Comparison of ENCODE assay signal across 12 cellular contexts in the genomic region with DNA sequence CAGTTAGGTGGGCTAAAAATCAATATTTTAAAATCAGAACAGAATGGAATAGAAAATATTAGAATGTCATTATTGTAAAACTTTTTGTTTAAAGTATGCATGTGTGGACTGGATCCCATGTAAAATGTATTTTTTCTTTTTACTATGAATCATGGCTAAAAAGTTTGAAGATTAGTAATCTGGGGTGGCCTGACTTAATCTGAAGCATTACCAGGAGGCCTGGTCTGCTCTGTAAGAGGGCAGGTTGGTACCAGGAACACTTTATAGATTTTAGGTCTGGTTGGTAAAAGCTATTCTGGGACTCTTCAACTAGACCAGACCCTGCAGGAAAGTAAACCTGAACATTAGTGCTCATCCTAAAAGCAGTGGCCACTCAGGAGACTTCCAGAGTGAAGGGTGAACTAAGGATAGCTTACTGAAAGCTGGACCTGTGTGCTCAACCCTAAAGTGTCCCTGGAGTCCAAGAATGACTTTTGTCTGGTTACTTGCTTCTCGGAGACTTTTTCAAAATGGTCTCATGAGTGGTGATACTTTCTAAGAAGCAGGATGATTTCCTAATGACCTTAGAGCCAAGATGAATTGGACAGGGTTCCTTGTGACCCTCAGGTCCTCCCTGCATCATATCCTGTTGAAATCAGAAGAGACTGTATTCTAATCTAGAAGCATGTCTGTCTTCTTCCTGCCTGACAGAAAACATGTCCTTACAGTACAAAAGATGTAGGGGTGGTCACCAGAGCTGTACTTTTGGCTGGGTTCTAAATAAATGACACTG. TPM values are rescaled to one million over a fixed set of nuclear protein-coding genes. Genes with fewer than 3 reads are reported as not detected.
DNase-seq lines count a peak whose midpoint lies in the region; ATAC-seq, FAIRE-seq and TF ChIP-seq lines count a peak whose summit lies in the region.
"Had no signal": no experiment of that assay in that cellular context is flagged by ENCODE, and none has a peak within 500 bp of the region (broad histone marks: within the 10 kb centered on the region; RNA-seq: fewer than 3 reads in every experiment).

No MANE protein-coding gene starts in this region.

- TF ChIP-seq EP300 in GM12878 (IDR thresholded peaks at IDR 0.05; ENCODE audit: borderline replicate concordance in 1 of 2, control insufficient read depth in 1 of 2, low read depth in 2 of 2, low read length in 2 of 2), result no peak
- no peak for TF ChIP-seq EP300 in sigmoid colon (IDR thresholded peaks at IDR 0.05)

- TF ChIP-seq POLR2A in GM12878 (IDR thresholded peaks at IDR 0.05; ENCODE audit: low read depth, low read length) (no peak), sigmoid colon (IDR thresholded peaks at IDR 0.05) (no peak)

- RAD21 ChIA-PET in GM12878 (lab: Charles Lee; ENCODE audit: unreplicated experiment), result interaction anchor here (1.7 kb wide), 2 partner anchors 24 to 136 kb away, joined by 3 to 4 read pairs; no protein-coding TSS in a partner anchor

- H3K9ac ChIP-seq in BLaER1 treated with 17β-estradiol and CSF1 and Interleukin-3, amounts not matched to agents 10 nM and 100 nM, result peak overlapping the region in 3 of 11 experiments; percentile 24 to 66 (median 26); a peak in 4 of 22 replicates
- no peak overlapping the region for H3K9ac ChIP-seq in GM12878 (ENCODE audit: control insufficient read depth, insufficient read depth, low read length)

- peaks cover 6 to 99% (median 38%) of the 10 kb centered on the region in 11 experiments; a peak in 20 of 22 replicates for H3K36me3 ChIP-seq in BLaER1 treated with 17β-estradiol and CSF1 and Interleukin-3, amounts not matched to agents 10 nM and 100 nM
- H3K36me3 ChIP-seq in GM12878 (ENCODE audit: control insufficient read depth in 2 of 2, insufficient read depth in 2 of 2, low read length in 1 of 2) (peaks cover 0 to 3% of the 10 kb centered on the region in 2 experiments; a peak in 1 of 4 replicates), heart right ventricle (peaks cover 0 to 4% (median 0%) of the 10 kb centered on the region in 9 donors), sigmoid colon (no peaks in the 10 kb centered on the region)
- H3K36me3 ChIP-seq: upper lobe of left lung had no signal

- in situ Hi-C loops in GM12878 (cut with MboI), result no loop called here

- TF ChIP-seq CTCF in GM12878 (IDR thresholded peaks at IDR 0.05 in 2 of 3, conservative IDR thresholded peaks at IDR 0.05 in 1 of 3; ENCODE audit: control insufficient read depth in 2 of 3, extremely low read depth in 1 of 3, insufficient read depth in 1 of 3, low read depth in 3 of 3, low read length in 3 of 3) (no peak), heart right ventricle (IDR thresholded peaks at IDR 0.05) (no peak), sigmoid colon (IDR thresholded peaks at IDR 0.05) (no peak)

- no peak for TF ChIP-seq RAD21 in GM12878 (IDR thresholded peaks at IDR 0.05; ENCODE audit: insufficient read depth, low read depth, low read length)

- POLR2A ChIA-PET in GM12878 (lab: Charles Lee), result interaction anchor here (0.6 to 1.5 kb wide), 2 partner anchors 14 to 54 kb away, joined by 3 read pairs; no protein-coding TSS in a partner anchor

- H3K9me3 ChIP-seq in BLaER1 treated with 17β-estradiol and CSF1 and Interleukin-3, amounts not matched to agents 10 nM and 100 nM (replicated peaks in 1 of 11), result no peaks in the 10 kb centered on the region
- H3K9me3 ChIP-seq in GM12878 (replicated peaks; ENCODE audit: control insufficient read depth, insufficient read depth, low read length) (no peaks in the 10 kb centered on the region), heart right ventricle (no peaks in the 10 kb centered on the region), sigmoid colon (no peaks in the 10 kb centered on the region)
- H3K9me3 ChIP-seq: upper lobe of left lung had no signal

- peaks cover 56 to 100% (median 69%) of the 10 kb centered on the region in 10 experiments for H3K4me1 ChIP-seq in BLaER1 treated with 17β-estradiol and CSF1 and Interleukin-3, amounts not matched to agents 10 nM and 100 nM
- H3K4me1 ChIP-seq in GM12878 (ENCODE audit: control insufficient read depth, insufficient read depth, low read length) (peaks cover 9% of the 10 kb centered on the region), heart right ventricle (peaks cover 12 to 80% (median 52%) of the 10 kb centered on the region in 9 donors), sigmoid colon (peaks cover 0 to 100% (median 63%) of the 10 kb centered on the region in 4 donors)

- intact Hi-C loops in GM12878 (cut with micrococcal nuclease; ENCODE audit: unreplicated experiment) (no loop called here), heart right ventricle (cut with DNase I) (loop anchor here in 1 of 10 donors (5.0 kb wide), 1 partner anchor 51 kb away; no protein-coding TSS in a partner anchor), sigmoid colon (cut with DNase I) (no loop called here)

- H3K27me3 ChIP-seq in BLaER1 treated with 17β-estradiol and CSF1 and Interleukin-3, amounts not matched to agents 10 nM and 100 nM, result no peaks in the 10 kb centered on the region
- no peaks in the 10 kb centered on the region for H3K27me3 ChIP-seq in GM12878 (replicated peaks in 1 of 2; ENCODE audit: control insufficient read depth in 2 of 2, insufficient read depth in 2 of 2, low read length in 1 of 2)
- H3K27me3 ChIP-seq in heart right ventricle, result no peaks in the 10 kb centered on the region
- H3K27me3 ChIP-seq in sigmoid colon, result no peaks in the 10 kb centered on the region
- H3K27me3 ChIP-seq: upper lobe of left lung had no signal

- no TSS peak for BruUV-seq in GM12878 (replicated peaks; lab: Mats Ljungman, UMichigan)

- H3K79me2 ChIP-seq in GM12878 (ENCODE audit: control insufficient read depth, insufficient read depth, low read length), result peaks cover 76% of the 10 kb centered on the region

- H3K27ac ChIP-seq in BLaER1 treated with 17β-estradiol and CSF1 and Interleukin-3, amounts not matched to agents 10 nM and 100 nM, result peak overlapping the region; percentile 0 to 33 (median 7); a peak in 9 of 22 replicates
- H3K27ac ChIP-seq in GM12878 (ENCODE audit: control insufficient read depth, insufficient read depth) (no peak overlapping the region), heart right ventricle (peak overlapping the region in 9 of 10 donors; percentile 13 to 73 (median 56)), sigmoid colon (peak overlapping the region; percentile 78 to 86 (median 82))
- H3K27ac ChIP-seq: VCaP had no signal

- SMC1A ChIA-PET in GM12878 (lab: Charles Lee; ENCODE audit: uncharacterized antibody, unreplicated experiment), result interaction anchor here (0.8 to 4.1 kb wide), 7 partner anchors 8 to 127 kb away, joined by 3 to 37 read pairs (median 3); no protein-coding TSS in a partner anchor

- peak overlapping the region in 1 of 10 experiments; percentile 23; a peak in 1 of 20 replicates for H3K4me3 ChIP-seq in BLaER1 treated with 17β-estradiol and CSF1 and Interleukin-3, amounts not matched to agents 10 nM and 100 nM
- H3K4me3 ChIP-seq in GM12878 (no peak overlapping the region), heart right ventricle (no peak overlapping the region), sigmoid colon (no peak overlapping the region)
- H3K4me3 ChIP-seq: upper lobe of left lung had no signal

- no peak overlapping the region for H2AFZ ChIP-seq in GM12878 (ENCODE audit: control insufficient read depth, low read depth, low read length)

- 0% methylated on average over 1 of the region's 1 CpG for WGBS in GM12878 (ENCODE audit: insufficient coverage, insufficient replicate concordance, low lambda C conversion rate, missing lambda C conversion rate)
- WGBS in heart right ventricle, 2 donors, result 45 to 56% methylated on average over 1 of the region's 1 CpG
- WGBS in sigmoid colon, 2 donors, result 74 to 83% methylated on average over 1 of the region's 1 CpG

- peaks cover 0 to 100% (median 19%) of the 10 kb centered on the region in 11 experiments; a peak in 11 of 22 replicates for H4K20me1 ChIP-seq in BLaER1 treated with 17β-estradiol and CSF1 and Interleukin-3, amounts not matched to agents 10 nM and 100 nM
- H4K20me1 ChIP-seq in GM12878 (ENCODE audit: control insufficient read depth, insufficient read depth), result no peaks in the 10 kb centered on the region

- DNase-seq in GM12878 (ENCODE audit: low read depth, low spot score) (no peak), heart right ventricle (no peak), sigmoid colon (no peak), A172 (ENCODE audit: low spot score) (no peak), NCI-H748 treated with DMSO at 0.1 percent for 48 hours (lab: John Stamatoyannopoulos, UW) (no peak), nucleus accumbens (lab: John Stamatoyannopoulos, UW) (no peak)
- DNase-seq: NCI-H1105 treated with DMSO at 0.1 percent for 48 hours, upper lobe of left lung had no signal

- CTCF ChIA-PET in GM12878 (lab: Yijun Ruan, JAX), result interaction anchor here (0.8 to 2.6 kb wide), 4 partner anchors 9 to 136 kb away, joined by 3 to 10 read pairs (median 3); no protein-coding TSS in a partner anchor

- H3K4me2 ChIP-seq in BLaER1 treated with 17β-estradiol and CSF1 and Interleukin-3, amounts not matched to agents 10 nM and 100 nM, result peak overlapping the region; percentile 24 to 93 (median 45)
- no peak overlapping the region for H3K4me2 ChIP-seq in GM12878 (ENCODE audit: control insufficient read depth, insufficient read depth)

- ATAC-seq in GM12878, result peak; percentile 32; the same call in 2 of the 3 replicates
- peak; percentile 47 to 76 (median 62) for ATAC-seq in heart right ventricle
- ATAC-seq in HG03095 (IDR thresholded peaks at IDR 0.05; ENCODE audit: unreplicated experiment), result no peak
- ATAC-seq: HCT116 had no signal

- no peak for FAIRE-seq in GM12878 (lab: Jason Lieb, UNC)

RNA-seq across cellular contexts. Expression of gene RGL1, which starts 16.6 kb away (rescaled TPM):
- 21.2 and 22.8 TPM in 2 replicates for total RNA-seq in GM12878 (2013; cell fraction: nucleolus; rRNA removed)
- total RNA-seq in GM12878 (2014; rRNA removed) (19.0 and 20.1 TPM in 2 replicates), GM12878 (2014; rRNA removed; fragmentation: Illumina TruSeq; extraction: Trizol) (19.9 and 20.7 TPM in 2 replicates), GM12878 (2021) (18.6 and 20.6 TPM in 2 replicates), heart right ventricle (10 to 100 TPM; 12.6 to 33.4 (median 18.9) TPM), sigmoid colon (10 to 100 TPM; 23.8 to 42.1 (median 30.8) TPM)
- 7.7 TPM for polyA plus RNA-seq in GM12878 (2011; ENCODE audit: low read depth)
- polyA plus RNA-seq in GM12878 (2011; rRNA removed) (15.6 and 15.7 TPM in 2 replicates), GM12878 (2014; fragmentation: Illumina TruSeq; extraction: Trizol) (25.0 and 28.4 TPM in 2 replicates), GM12878 (2014; fragmentation: Nextera tagmentation; extraction: Ambion mirVana) (1 to 10 TPM; 8.1 to 9.4 TPM), GM12878 (2014; rRNA removed) (15.8 and 17.9 TPM in 2 replicates), GM12878 (2016; fragmentation: Nextera tagmentation; extraction: Ambion mirVana) (10 to 100 TPM; 19.0 to 20.9 TPM), heart right ventricle (1 to 10 TPM; 3.8 to 9.8 TPM), sigmoid colon (1 to 10 TPM; 8.3 to 9.6 (median 8.9) TPM)
- polyA plus RNA-seq in GM12878 (2011; cell fraction: cytosol; rRNA removed), result 10.2 and 10.8 TPM in 2 replicates
- 20.3 and 21.1 TPM in 2 replicates for polyA plus RNA-seq in GM12878 (2011; cell fraction: nucleus; rRNA removed)
- polyA plus RNA-seq in GM12878 (2012), result 8.2 and 10.7 TPM in 2 replicates
- 17.5 and 18.9 TPM in 2 replicates for polyA minus RNA-seq in GM12878 (2011; rRNA and poly(A)+ RNA removed)
- 3.3 and 5.4 TPM in 2 replicates for polyA minus RNA-seq in GM12878 (2011; cell fraction: cytosol; rRNA and poly(A)+ RNA removed)
- polyA minus RNA-seq in GM12878 (2011; cell fraction: nucleus; rRNA and poly(A)+ RNA removed), result 16.0 and 26.8 TPM in 2 replicates
- 5.1 and 5.6 TPM in 2 replicates for total RNA-seq in A172 (2014; rRNA removed; shearing (Covaris generic))
